In the genomic region with DNA sequence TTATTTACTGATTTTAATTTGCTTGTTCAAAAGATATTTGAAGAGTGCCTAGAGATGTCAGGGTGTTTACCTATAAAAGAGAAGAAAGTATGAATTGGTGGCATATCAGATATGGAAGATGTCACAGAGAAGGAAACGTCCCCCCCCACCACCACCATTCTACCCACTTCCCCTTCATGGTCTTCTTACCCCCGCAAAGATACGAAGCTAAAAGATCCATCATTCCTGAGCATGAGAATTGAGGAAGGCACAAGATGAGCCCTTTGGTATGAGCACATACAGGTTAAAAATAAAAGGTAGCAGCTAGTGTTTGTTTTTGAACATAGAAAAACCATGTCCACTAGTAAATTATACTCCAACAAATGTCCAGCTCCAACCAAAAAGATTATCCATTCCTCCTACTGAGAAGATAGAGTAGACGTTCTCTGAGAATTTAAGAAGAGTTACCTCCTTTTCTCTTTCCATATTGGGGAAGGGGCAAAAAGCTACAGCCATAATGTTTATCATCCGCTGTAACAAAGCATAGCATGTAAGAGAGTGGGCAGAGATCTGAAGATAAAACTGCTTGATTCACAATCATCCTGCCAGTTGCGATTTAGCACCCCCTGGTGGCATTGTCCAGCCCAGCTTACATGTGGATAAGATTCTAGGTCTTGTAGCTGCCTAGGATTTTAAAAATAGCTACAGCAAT, we compare ENCODE assay signal across 8 cellular contexts. TPM values are rescaled to one million over a fixed set of nuclear protein-coding genes. Genes with fewer than 3 reads are reported as not detected.
DNase-seq lines count a peak whose midpoint lies in the region; ATAC-seq lines count a peak whose summit lies in the region.

No MANE protein-coding gene starts in this region.

- H3K79me2 ChIP-seq in Karpas-422 (ENCODE audit: low read length), result no peaks in the 10 kb centered on the region

- H3K4me2 ChIP-seq in Karpas-422 (ENCODE audit: low read depth, low read length, poor library complexity, severe bottlenecking), result no peak overlapping the region

- H3K4me3 ChIP-seq in Karpas-422 (ENCODE audit: low read length), result no peak overlapping the region
- no peak overlapping the region for H3K4me3 ChIP-seq in naive thymus-derived CD4-positive, alpha-beta T cell (ENCODE audit: low read length)

- no peaks in the 10 kb centered on the region for H3K9me3 ChIP-seq in Karpas-422 (ENCODE audit: low read length)
- no peaks in the 10 kb centered on the region for H3K9me3 ChIP-seq in naive thymus-derived CD4-positive, alpha-beta T cell (ENCODE audit: control insufficient read depth in 2 of 3, low read length in 3 of 3)

- intact Hi-C loops in naive thymus-derived CD4-positive, alpha-beta T cell (cut with micrococcal nuclease), result loop anchor here (1.0 to 5.0 kb wide), 6 partner anchors 52 to 482 kb away; a partner anchor contains a TSS

- H3K36me3 Mint-ChIP-seq in naive thymus-derived CD4-positive, alpha-beta T cell, result peaks cover 0 to 9% (median 0%) of the 10 kb centered on the region in 5 donors

- H3K9me2 ChIP-seq in Karpas-422 (replicated peaks; ENCODE audit: insufficient read depth, low read length), result no peaks in the 10 kb centered on the region

- H2AFZ ChIP-seq in Karpas-422 (ENCODE audit: low read length), result no peak overlapping the region

- H3K27ac Mint-ChIP-seq in naive thymus-derived CD4-positive, alpha-beta T cell, result peak overlapping the region in 8 of 9 donors; percentile 0 to 82 (median 37)

- H3K9ac ChIP-seq in Karpas-422 (ENCODE audit: low read length), result no peak overlapping the region

- peaks cover 6 to 19% (median 10%) of the 10 kb centered on the region in 7 donors for H3K4me1 Mint-ChIP-seq in naive thymus-derived CD4-positive, alpha-beta T cell

- H3K36me3 ChIP-seq in Karpas-422 (ENCODE audit: insufficient read depth, low read length), result no peaks in the 10 kb centered on the region
- H3K36me3 ChIP-seq in naive thymus-derived CD4-positive, alpha-beta T cell (ENCODE audit: control insufficient read depth in 2 of 3, insufficient read depth in 3 of 3, low read length in 3 of 3), result no peaks in the 10 kb centered on the region

- H3K27me3 Mint-ChIP-seq in naive thymus-derived CD4-positive, alpha-beta T cell, result no peaks in the 10 kb centered on the region

- CTCF ChIA-PET in naive thymus-derived CD4-positive, alpha-beta T cell (lab: Charles Lee), result interaction anchor here (0.6 to 3.6 kb wide), 31 partner anchors 9 to 481 kb away, joined by 3 to 46 read pairs (median 5); a partner anchor contains a TSS

- no peak overlapping the region for H3K27ac ChIP-seq in Karpas-422 (ENCODE audit: low read length)
- no peak overlapping the region for H3K27ac ChIP-seq in naive thymus-derived CD4-positive, alpha-beta T cell (ENCODE audit: low read depth, low read length)

- H3K27me3 ChIP-seq in Karpas-422 (ENCODE audit: low read length), result no peaks in the 10 kb centered on the region
- no peaks in the 10 kb centered on the region for H3K27me3 ChIP-seq in naive thymus-derived CD4-positive, alpha-beta T cell (ENCODE audit: control insufficient read depth in 2 of 2, insufficient read depth in 2 of 2, low read length in 2 of 2)

- H3K9me3 Mint-ChIP-seq in naive thymus-derived CD4-positive, alpha-beta T cell, result no peaks in the 10 kb centered on the region

- POLR2A ChIA-PET in naive thymus-derived CD4-positive, alpha-beta T cell (lab: Charles Lee), result interaction anchor here (0.6 to 1.6 kb wide), 6 partner anchors 29 to 225 kb away, joined by 3 to 14 read pairs (median 4); a partner anchor contains a TSS

- peak overlapping the region in 8 of 10 donors; percentile 13 to 77 (median 59) for H3K4me3 Mint-ChIP-seq in naive thymus-derived CD4-positive, alpha-beta T cell

- peak; percentile 66 for DNase-seq in SIG-M5 treated with dmso at 0.1 percent for 504 hours (lab: John Stamatoyannopoulos, UW; ENCODE audit: unreplicated experiment)
- no peak for DNase-seq in SIG-M5 (lab: John Stamatoyannopoulos, UW)
- DNase-seq in Karpas-422, result peak; percentile 94
- peak; percentile 5 for DNase-seq in OCI-M2 (lab: John Stamatoyannopoulos, UW; ENCODE audit: unreplicated experiment)
- peak; percentile 81 for DNase-seq in activated T-cell treated with anti-CD3 and anti-CD28 coated beads for 48 hours (ENCODE audit: low read depth)
- peak; percentile 65 to 87 (median 82) for DNase-seq in naive thymus-derived CD4-positive, alpha-beta T cell
- peak; percentile 56 to 78 for DNase-seq in stimulated activated CD8-positive, alpha-beta memory T cell treated with anti-CD3 and anti-CD28 coated beads, Interleukin-7, amount 100 ng/mL, for 48 hours (ENCODE audit: extremely low read depth in 1 of 2, low read depth in 1 of 2)

- H4K20me1 ChIP-seq in Karpas-422 (ENCODE audit: insufficient read depth, low read depth, low read length), result no peaks in the 10 kb centered on the region

- peaks cover 44% of the 10 kb centered on the region for H3K4me1 ChIP-seq in Karpas-422 (ENCODE audit: low read length)
- H3K4me1 ChIP-seq in naive thymus-derived CD4-positive, alpha-beta T cell (ENCODE audit: control insufficient read depth in 2 of 2, insufficient read depth in 2 of 2, low read length in 2 of 2), result peaks cover 4 to 6% of the 10 kb centered on the region in 2 donors

- peak; percentile 71 for ATAC-seq in esophagus mucosa
- peak; percentile 99 for ATAC-seq in naive thymus-derived CD4-positive, alpha-beta T cell

RNA-seq across cellular contexts. Expression of a gene that starts 29.1 kb away (rescaled TPM):
- 15.5 and 27.0 TPM in 2 replicates for total RNA-seq in Karpas-422 (2014; rRNA removed; shearing (Covaris generic); ENCODE audit: low replicate concordance)
- total RNA-seq in esophagus mucosa, result 9.3 TPM
- total RNA-seq in naive thymus-derived CD4-positive, alpha-beta T cell, result 10 to 100 TPM; 11.6 to 25.9 (median 24.4) TPM
- polyA plus RNA-seq in naive thymus-derived CD4-positive, alpha-beta T cell, result 10 to 100 TPM; 39.1 to 47.0 TPM

RNA-seq across cellular contexts. Expression of a gene that starts 44.6 kb away (rescaled TPM):
- total RNA-seq in Karpas-422 (2014; rRNA removed; shearing (Covaris generic); ENCODE audit: low replicate concordance), result 9.6 and 17.2 TPM in 2 replicates
- total RNA-seq in esophagus mucosa, result 12.6 TPM
- total RNA-seq in naive thymus-derived CD4-positive, alpha-beta T cell, result 10 to 100 TPM; 11.4 to 20.2 (median 16.2) TPM
- polyA plus RNA-seq in naive thymus-derived CD4-positive, alpha-beta T cell, result 1 to 10 TPM; 6.4 to 7.0 TPM

RNA-seq across cellular contexts. Expression of a gene that starts 58.9 kb away (rescaled TPM):
- not detected in 2 replicates for total RNA-seq in Karpas-422 (2014; rRNA removed; shearing (Covaris generic); ENCODE audit: low replicate concordance)
- total RNA-seq in esophagus mucosa, result 0.88 TPM
- total RNA-seq in naive thymus-derived CD4-positive, alpha-beta T cell, result under 1 TPM in 1 of 5 experiments, not detected in 4; 0.15 TPM
- polyA plus RNA-seq in naive thymus-derived CD4-positive, alpha-beta T cell, result under 1 TPM in 1 of 2 donors, not detected in 1; 0.43 TPM
